Comparison of ENCODE assay signal across 1 cellular context in genomic region chr17:58378895-58379824, GRCh38.
A peak's percentile ranks its signal among the peaks of the same experiment; 100 is the strongest.
TF ChIP-seq lines count a peak whose summit lies in the region.

No MANE protein-coding gene starts in this region.

TF ChIP-seq in K562, 482 proteins besides CTCF, POLR2A, EP300 and RAD21 (continues in another document):
- TF ChIP-seq SOX6 (IDR thresholded peaks at IDR 0.05) (peak; percentile 92), COPS2 (conservative IDR thresholded peaks at IDR 0.05) (no peak), HDAC3 (IDR thresholded peaks at IDR 0.05; ENCODE audit: borderline replicate concordance, partially characterized antibody) (peak; percentile 39), FUS (optimal IDR thresholded peaks at IDR 0.05; ENCODE audit: low read depth, low read length) (no peak), CEBPG (CRISPR knock-in tag; IDR thresholded peaks at IDR 0.05) (peak; percentile 92), CEBPG (tag; conservative IDR thresholded peaks at IDR 0.05 in 1 of 2, IDR thresholded peaks at IDR 0.05 in 1 of 2) (peak in 1 of 2 experiments; percentile 81; a peak in 2 of 4 replicates), KLF10 (CRISPR knock-in tag; IDR thresholded peaks at IDR 0.05) (no peak), TRIM28 (IDR thresholded peaks at IDR 0.05) (no peak), ZNF639 (CRISPR knock-in tag; conservative IDR thresholded peaks at IDR 0.05 in 1 of 2, IDR thresholded peaks at IDR 0.05 in 1 of 2) (no peak), ZNF77 (CRISPR knock-in tag; IDR thresholded peaks at IDR 0.05) (no peak), FOXK2 (conservative IDR thresholded peaks at IDR 0.05 in 1 of 2, IDR thresholded peaks at IDR 0.05 in 1 of 2; ENCODE audit: low read depth in 2 of 2) (no peak), DMBX1 (CRISPR knock-in tag; IDR thresholded peaks at IDR 0.05; ENCODE audit: borderline replicate concordance) (no peak; the same call in 1 of the 2 replicates), FOSL1 (tag; conservative IDR thresholded peaks at IDR 0.05) (peak; percentile 25; the same call in 1 of the 2 replicates), GTF3C2 (IDR thresholded peaks at IDR 0.05; ENCODE audit: borderline replicate concordance, extremely low read depth, insufficient read length) (no peak), NBN (IDR thresholded peaks at IDR 0.05; ENCODE audit: low read depth) (peak; percentile 69; the same call in 1 of the 2 replicates), EP400 (IDR thresholded peaks at IDR 0.05) (0 out of 2 replicates have a peak, but pooled peaks have one; percentile 33), MAZ (CRISPR knock-in tag; conservative IDR thresholded peaks at IDR 0.05 in 1 of 2, IDR thresholded peaks at IDR 0.05 in 1 of 2) (peak in 1 of 2 experiments; percentile 41; a peak in 1 of 4 replicates), LEF1 (IDR thresholded peaks at IDR 0.05) (peak; percentile 93), CUX1 (CRISPR knock-in tag; IDR thresholded peaks at IDR 0.05) (no peak), POLR3A (IDR thresholded peaks at IDR 0.05; ENCODE audit: borderline replicate concordance, extremely low read depth, insufficient read depth, insufficient read length) (no peak), TCF7 (IDR thresholded peaks at IDR 0.05; ENCODE audit: borderline replicate concordance) (peak; percentile 94), SPI1 (IDR thresholded peaks at IDR 0.05; ENCODE audit: borderline replicate concordance, low read depth, low read length) (peak; percentile 41; the same call in 1 of the 2 replicates), HOXB6 (CRISPR knock-in tag; IDR thresholded peaks at IDR 0.05; ENCODE audit: borderline replicate concordance) (no peak), ATF7 (IDR thresholded peaks at IDR 0.05) (peak; percentile 53; the same call in 1 of the 2 replicates), CEBPB (tag; IDR thresholded peaks at IDR 0.05) (0 out of 2 replicates have a peak, but pooled peaks have one; percentile 12), ARID3A (IDR thresholded peaks at IDR 0.05; ENCODE audit: borderline replicate concordance, low read depth, low read length) (no peak), SMAD3 (CRISPR knock-in tag; conservative IDR thresholded peaks at IDR 0.05) (no peak), PHB2 (IDR thresholded peaks at IDR 0.05; ENCODE audit: low read depth) (no peak), SMARCA4 (IDR thresholded peaks at IDR 0.05) (peak; percentile 46; the same call in 1 of the 2 replicates), ZNF280B (CRISPR knock-in tag; IDR thresholded peaks at IDR 0.05) (no peak), NCOR1 (IDR thresholded peaks at IDR 0.05) (0 out of 2 replicates have a peak, but pooled peaks have one; percentile 55), ATF4 (CRISPR knock-in tag; IDR thresholded peaks at IDR 0.05) (peak; percentile 59; the same call in 1 of the 2 replicates), TCF7L2 (IDR thresholded peaks at IDR 0.05; ENCODE audit: low read depth, low read length) (no peak), THRA (IDR thresholded peaks at IDR 0.05) (no peak), CCAR2 (IDR thresholded peaks at IDR 0.05; ENCODE audit: low read depth, low read length) (no peak), BMI1 (IDR thresholded peaks at IDR 0.05; ENCODE audit: low read length) (no peak), BRD9 (IDR thresholded peaks at IDR 0.05; ENCODE audit: low read depth, partially characterized antibody) (no peak), TBL1XR1 (IDR thresholded peaks at IDR 0.05; ENCODE audit: low read length in 2 of 2) (no peak), STAG1 (CRISPR knock-in tag; IDR thresholded peaks at IDR 0.05; ENCODE audit: borderline replicate concordance) (no peak), ZBTB11 (CRISPR knock-in tag; IDR thresholded peaks at IDR 0.05) (no peak), GATAD2A (IDR thresholded peaks at IDR 0.05) (no peak), ERF (CRISPR knock-in tag; IDR thresholded peaks at IDR 0.05) (0 out of 2 replicates have a peak, but pooled peaks have one; percentile 22), HINFP (tag; conservative IDR thresholded peaks at IDR 0.05; ENCODE audit: low read depth) (0 out of 2 replicates have a peak, but pooled peaks have one; percentile 23), TGIF2 (CRISPR knock-in tag; IDR thresholded peaks at IDR 0.05) (no peak)
